25 cellular contexts compared by ENCODE assay signal in genomic region chr6:104603108-104603745, GRCh38.
DNase-seq lines count a peak whose midpoint lies in the region; ATAC-seq and TF ChIP-seq lines count a peak whose summit lies in the region.
"Had no signal": no experiment of that assay in that cellular context is flagged by ENCODE, and none has a peak within 500 bp of the region (broad histone marks: within the 10 kb centered on the region; RNA-seq: fewer than 3 reads in every experiment).

No MANE protein-coding gene starts in this region.

- H3F3A ChIP-seq in SK-N-SH (replicated peaks; ENCODE audit: insufficient read depth): no peaks in the 10 kb centered on the region

- no peak overlapping the region for H2AFZ ChIP-seq in SK-N-SH (ENCODE audit: low read depth)
- H2AFZ ChIP-seq: GM23338, parathyroid adenoma had no signal

- no peaks in the 10 kb centered on the region for H3K79me2 ChIP-seq in SK-N-SH (ENCODE audit: insufficient read depth)
- H3K79me2 ChIP-seq: parathyroid adenoma had no signal

- WGBS in SK-N-SH (ENCODE audit: low lambda C conversion rate): 56% methylated on average over 1 of the region's 1 CpG

- peak overlapping the region in 1 of 2 donors; percentile 15 for H3K27ac Mint-ChIP-seq in activated naive CD4-positive, alpha-beta T cell treated with anti-CD3 and anti-CD28 coated beads, Interleukin-2, amount 50 U/mL, for 72 hours
- no peak overlapping the region for H3K27ac Mint-ChIP-seq in activated naive CD4-positive, alpha-beta T cell treated with anti-CD3 and anti-CD28 coated beads for 36 hours
- no peak overlapping the region for H3K27ac Mint-ChIP-seq in T-cell
- H3K27ac Mint-ChIP-seq: CD4-positive, alpha-beta T cell; GM23338; natural killer cell had no signal

- H3K4me1 ChIP-seq in SK-N-SH (ENCODE audit: control insufficient read depth in 1 of 2, insufficient read depth in 2 of 2, low read depth in 1 of 2, low read length in 1 of 2): peaks cover 9 to 16% of the 10 kb centered on the region in 2 experiments
- H3K4me1 ChIP-seq in subcutaneous abdominal adipose tissue (ENCODE audit: control insufficient read depth in 5 of 5, insufficient read depth in 5 of 5, low read length in 5 of 5): peaks cover 0 to 52% (median 30%) of the 10 kb centered on the region in 5 donors
- H3K4me1 ChIP-seq: parathyroid adenoma had no signal

- H3K27me3 Mint-ChIP-seq in activated naive CD4-positive, alpha-beta T cell treated with anti-CD3 and anti-CD28 coated beads for 36 hours (ENCODE audit: low read depth): no peaks in the 10 kb centered on the region
- H3K27me3 Mint-ChIP-seq in T-cell: no peaks in the 10 kb centered on the region
- H3K27me3 Mint-ChIP-seq: CD4-positive, alpha-beta T cell; central memory CD8-positive, alpha-beta T cell had no signal

- no peaks in the 10 kb centered on the region for H3K9me2 ChIP-seq in SK-N-SH

- H3K27ac ChIP-seq in SK-N-SH (ENCODE audit: low read depth in 2 of 2, low read length in 1 of 2) (peak overlapping the region in 1 of 2 experiments; percentile 34; a peak in 1 of 4 replicates), subcutaneous abdominal adipose tissue (ENCODE audit: low read depth, low read length) (peak overlapping the region; percentile 96)
- H3K27ac ChIP-seq: epithelial cell of prostate, parathyroid adenoma, testis, uterus had no signal

- peaks cover 15% of the 10 kb centered on the region for H3K4me1 Mint-ChIP-seq in activated naive CD4-positive, alpha-beta T cell treated with anti-CD3 and anti-CD28 coated beads for 36 hours (ENCODE audit: low read depth)
- H3K4me1 Mint-ChIP-seq in T-cell: no peaks in the 10 kb centered on the region
- H3K4me1 Mint-ChIP-seq: central memory CD8-positive, alpha-beta T cell; natural killer cell had no signal

- no peaks in the 10 kb centered on the region for H4K20me1 ChIP-seq in SK-N-SH (ENCODE audit: insufficient read depth)

- H3K9me3 Mint-ChIP-seq in activated naive CD4-positive, alpha-beta T cell treated with anti-CD3 and anti-CD28 coated beads, Interleukin-2, amount 50 U/mL, for 72 hours: no peaks in the 10 kb centered on the region
- no peaks in the 10 kb centered on the region for H3K9me3 Mint-ChIP-seq in activated naive CD4-positive, alpha-beta T cell treated with anti-CD3 and anti-CD28 coated beads for 36 hours
- no peaks in the 10 kb centered on the region for H3K9me3 Mint-ChIP-seq in T-cell
- H3K9me3 Mint-ChIP-seq: CD4-positive, alpha-beta T cell; central memory CD8-positive, alpha-beta T cell; GM23338 had no signal

- DNase-seq in activated naive CD4-positive, alpha-beta T cell treated with anti-CD3 and anti-CD28 coated beads, Interleukin-2, amount 50 U/mL, for 72 hours (ENCODE audit: low spot score in 2 of 2): no peak
- DNase-seq in activated naive CD4-positive, alpha-beta T cell treated with anti-CD3 and anti-CD28 coated beads for 36 hours: no peak
- DNase-seq in SK-N-SH: no peak
- DNase-seq in globus pallidus (ENCODE audit: low spot score): peak; percentile 29
- no peak for DNase-seq in T-cell
- DNase-seq in NCI-H2196 treated with DMSO at 0.1 percent for 48 hours (lab: John Stamatoyannopoulos, UW; ENCODE audit: unreplicated experiment): no peak
- DNase-seq: activated CD4-positive, alpha-beta T cell treated with anti-CD3 and anti-CD28 coated beads for 1 hour; activated CD8-positive, alpha-beta memory T cell treated with anti-CD3 and anti-CD28 coated beads, Interleukin-2, amount 50 U/mL, for 4 hours; activated gamma-delta T cell treated with Interleukin-2 at 50 U/mL for 16 hours; aorta; CD4-positive, alpha-beta T cell; heart left ventricle; Kasumi-1; natural killer cell; NCI-H1092 treated with DMSO at 0.1 percent for 48 hours; NCI-H2081 treated with DMSO at 0.1 percent for 48 hours; RPMI8226; testis; uterus had no signal

- intact Hi-C loops in activated naive CD4-positive, alpha-beta T cell treated with anti-CD3 and anti-CD28 coated beads for 36 hours (cut with micrococcal nuclease): loop anchor here (1.0 kb wide), 1 partner anchor 186 kb away; no protein-coding TSS in a partner anchor

- no peak overlapping the region for H3K4me3 Mint-ChIP-seq in activated naive CD4-positive, alpha-beta T cell treated with anti-CD3 and anti-CD28 coated beads for 36 hours
- H3K4me3 Mint-ChIP-seq in T-cell: no peak overlapping the region
- H3K4me3 Mint-ChIP-seq: CD4-positive, alpha-beta T cell; central memory CD8-positive, alpha-beta T cell; GM23338; natural killer cell had no signal

- no peaks in the 10 kb centered on the region for H3K36me3 Mint-ChIP-seq in activated naive CD4-positive, alpha-beta T cell treated with anti-CD3 and anti-CD28 coated beads, Interleukin-2, amount 50 U/mL, for 72 hours
- H3K36me3 Mint-ChIP-seq in activated naive CD4-positive, alpha-beta T cell treated with anti-CD3 and anti-CD28 coated beads for 36 hours (ENCODE audit: low read depth): no peaks in the 10 kb centered on the region
- no peaks in the 10 kb centered on the region for H3K36me3 Mint-ChIP-seq in T-cell
- H3K36me3 Mint-ChIP-seq: natural killer cell had no signal

- H3K36me3 ChIP-seq in SK-N-SH (replicated peaks in 1 of 2; ENCODE audit: control insufficient read depth in 1 of 2, insufficient read depth in 2 of 2, low read length in 1 of 2) (no peaks in the 10 kb centered on the region), subcutaneous abdominal adipose tissue (ENCODE audit: control insufficient read depth in 5 of 5, insufficient read depth in 5 of 5, low read length in 5 of 5) (no peaks in the 10 kb centered on the region)
- H3K36me3 ChIP-seq: heart left ventricle, uterus had no signal

- no peak overlapping the region for H3K4me2 ChIP-seq in SK-N-SH
- H3K4me2 ChIP-seq: GM23338 had no signal

- H3K9ac ChIP-seq in SK-N-SH: no peak overlapping the region
- peak overlapping the region in 3 of 5 donors; percentile 49 to 83 (median 68) for H3K9ac ChIP-seq in subcutaneous abdominal adipose tissue (ENCODE audit: low read length in 5 of 5)
- H3K9ac ChIP-seq: parathyroid adenoma had no signal

- TF ChIP-seq CTCF in SK-N-SH (IDR thresholded peaks at IDR 0.05): no peak

- CTCF ChIA-PET in activated naive CD4-positive, alpha-beta T cell treated with anti-CD3 and anti-CD28 coated beads for 36 hours (lab: Charles Lee): interaction anchor here (1.3 kb wide), 1 partner anchor 84 kb away, joined by 3 read pairs; no protein-coding TSS in a partner anchor
- CTCF ChIA-PET in SK-N-SH (lab: Yijun Ruan, JAX) (no interaction called here), T-cell (lab: Charles Lee) (no interaction called here)

- no peaks in the 10 kb centered on the region for H3K27me3 ChIP-seq in SK-N-SH (ENCODE audit: insufficient read depth)
- no peaks in the 10 kb centered on the region for H3K27me3 ChIP-seq in subcutaneous abdominal adipose tissue (ENCODE audit: control insufficient read depth in 5 of 5, insufficient read depth in 4 of 5, low read length in 5 of 5)
- H3K27me3 ChIP-seq: heart left ventricle, testis, uterus had no signal

- H3K4me3 ChIP-seq in SK-N-SH (ENCODE audit: low read depth in 2 of 2, low read length in 1 of 2) (no peak overlapping the region), subcutaneous abdominal adipose tissue (ENCODE audit: low read depth in 1 of 5, low read length in 5 of 5) (no peak overlapping the region)
- H3K4me3 ChIP-seq: GM23338, heart left ventricle, testis, uterus had no signal

- H3K9me3 ChIP-seq in SK-N-SH (no peaks in the 10 kb centered on the region), subcutaneous abdominal adipose tissue (ENCODE audit: control insufficient read depth in 5 of 5, low read length in 5 of 5) (no peaks in the 10 kb centered on the region)
- H3K9me3 ChIP-seq: heart left ventricle, testis, uterus had no signal

- POLR2A ChIA-PET in SK-N-SH (lab: Yijun Ruan, JAX): no interaction called here
- POLR2A ChIA-PET in T-cell (lab: Charles Lee): no interaction called here

- TF ChIP-seq RAD21 in SK-N-SH (IDR thresholded peaks at IDR 0.05; ENCODE audit: low read length): no peak

- ATAC-seq in activated naive CD4-positive, alpha-beta T cell treated with anti-CD3 and anti-CD28 coated beads, Interleukin-2, amount 50 U/mL, for 72 hours: peak; percentile 36 to 83
- ATAC-seq in T-cell (replicated peaks in 1 of 4) (no peak), HG02885 (IDR thresholded peaks at IDR 0.05; ENCODE audit: poor library complexity, unreplicated experiment) (no peak)
- ATAC-seq: GM23338, heart left ventricle, natural killer cell had no signal

- TF ChIP-seq EP300 in SK-N-SH (IDR thresholded peaks at IDR 0.05; ENCODE audit: borderline replicate concordance in 1 of 2, low read depth in 1 of 2, low read length in 1 of 2): no peak

TF ChIP-seq in SK-N-SH, 30 proteins besides CTCF, POLR2A, EP300 and RAD21:
- TF ChIP-seq NFIC (IDR thresholded peaks at IDR 0.05; ENCODE audit: borderline replicate concordance) (no peak), GABPA (IDR thresholded peaks at IDR 0.05; ENCODE audit: low read depth) (no peak), SMC3 (IDR thresholded peaks at IDR 0.05; ENCODE audit: low read depth, low read length) (no peak), GATA2 (CRISPR knock-in tag; IDR thresholded peaks at IDR 0.05) (no peak), MEF2A (IDR thresholded peaks at IDR 0.05; ENCODE audit: borderline replicate concordance, low read depth) (no peak), TCF12 (IDR thresholded peaks at IDR 0.05) (0 out of 2 replicates have a peak, but pooled peaks have one; percentile 7)

Comparison
In these comparisons a context has a peak if more than half of its experiments do, and no peak if none do; other contexts are left out.
1. ATAC-seq: peak in activated naive CD4-positive, alpha-beta T cell treated with anti-CD3 and anti-CD28 coated beads, Interleukin-2, amount 50 U/mL, for 72 hours (2 of 2); none in T-cell (0 of 4) and HG02885 (single experiment).